ENCODE assay signal across 18 cellular contexts in genomic region chr7:73547841-73548240, GRCh38.
"Had no signal": no experiment of that assay in that cellular context is flagged by ENCODE, and none has a peak within 500 bp of the region (broad histone marks: within the 10 kb centered on the region; RNA-seq: fewer than 3 reads in every experiment).

No MANE protein-coding gene starts in this region.

- H3K9me3 ChIP-seq: lower lobe of right lung, mucosa of descending colon, transverse colon had no signal

- H3K27me3 Mint-ChIP-seq: activated naive CD8-positive, alpha-beta T cell treated with anti-CD3 and anti-CD28 coated beads, Interleukin-2, amount 10 ng/mL, durations not matched to agents 7 days and 5 days; activated T-helper 17 cell treated with anti-CD3 and anti-CD28 coated beads, Interleukin-2, amount 50 U/mL, for 72 hours; stimulated activated naive B cell treated with anti-CD40 and anti-IgM and Interleukin-4, amounts not matched to agents 10 μg/mL and 1 μg/mL and 100 μg/mL, for 72 hours had no signal

- H3K4me1 ChIP-seq: lower lobe of right lung had no signal

- H3K27ac ChIP-seq: lower lobe of right lung, transverse colon, WERI-Rb-1 had no signal

- H3K4me3 Mint-ChIP-seq: activated naive CD8-positive, alpha-beta T cell treated with anti-CD3 and anti-CD28 coated beads, Interleukin-2, amount 10 ng/mL, durations not matched to agents 7 days and 5 days; activated T-helper 17 cell treated with anti-CD3 and anti-CD28 coated beads, Interleukin-2, amount 50 U/mL, for 72 hours; endodermal cell; neural crest cell; stimulated activated naive B cell treated with anti-CD40 and anti-IgM and Interleukin-4, amounts not matched to agents 10 μg/mL and 1 μg/mL and 100 μg/mL, for 72 hours had no signal

- H3K27me3 ChIP-seq: transverse colon had no signal

- H3K27ac Mint-ChIP-seq: activated naive CD8-positive, alpha-beta T cell treated with anti-CD3 and anti-CD28 coated beads, Interleukin-2, amount 10 ng/mL, durations not matched to agents 7 days and 5 days; endodermal cell; stimulated activated naive B cell treated with anti-CD40 and anti-IgM and Interleukin-4, amounts not matched to agents 10 μg/mL and 1 μg/mL and 100 μg/mL, for 72 hours had no signal

- ATAC-seq: activated T-helper 17 cell treated with anti-CD3 and anti-CD28 coated beads, Interleukin-2, amount 50 U/mL, for 72 hours; left colon; lower lobe of right lung; mucosa of descending colon; sciatic nerve; stimulated activated naive B cell treated with anti-CD40 and anti-IgM and Interleukin-4, amounts not matched to agents 10 μg/mL and 1 μg/mL and 100 μg/mL, for 72 hours had no signal

- H3K9me3 Mint-ChIP-seq: activated naive CD8-positive, alpha-beta T cell treated with anti-CD3 and anti-CD28 coated beads, Interleukin-2, amount 10 ng/mL, durations not matched to agents 7 days and 5 days; activated T-helper 17 cell treated with anti-CD3 and anti-CD28 coated beads, Interleukin-2, amount 50 U/mL, for 72 hours; endodermal cell; neural crest cell; stimulated activated naive B cell treated with anti-CD40 and anti-IgM and Interleukin-4, amounts not matched to agents 10 μg/mL and 1 μg/mL and 100 μg/mL, for 72 hours had no signal

- H3K4me3 ChIP-seq: lower lobe of right lung, mucosa of descending colon, smooth muscle cell, transverse colon had no signal

- DNase-seq: activated CD4-positive, CD25-positive, alpha-beta regulatory T cell treated with anti-CD3 and anti-CD28 coated beads, Interleukin-2, amount 50 U/mL, for 72 hours; activated naive CD8-positive, alpha-beta T cell treated with anti-CD3 and anti-CD28 coated beads, Interleukin-2, amount 10 ng/mL, durations not matched to agents 7 days and 5 days; amygdala; cortex of kidney; endodermal cell; left colon; lower lobe of right lung; mesendoderm; mucosa of descending colon; occipital lobe; stimulated activated CD4-positive, alpha-beta T cell treated with anti-CD3 and anti-CD28 coated beads, Interleukin-15, amount 100 ng/mL, for 24 hours; stimulated activated naive B cell treated with anti-CD40 and anti-IgM and Interleukin-4, amounts not matched to agents 10 μg/mL and 1 μg/mL and 100 μg/mL, for 72 hours; transverse colon; WERI-Rb-1 had no signal

- H3K4me1 Mint-ChIP-seq: endodermal cell, neural crest cell had no signal
